In genomic region chr3:18425641-18426403, GRCh38 we compare ENCODE assay signal across 8 cellular contexts. TPM values are rescaled to one million over a fixed set of nuclear protein-coding genes. Genes with fewer than 3 reads are reported as not detected.
DNase-seq lines count a peak whose midpoint lies in the region; ATAC-seq, FAIRE-seq and TF ChIP-seq lines count a peak whose summit lies in the region.

No MANE protein-coding gene starts in this region.

- peaks cover 16% of the 10 kb centered on the region for H3K4me1 ChIP-seq in OCI-LY7 (ENCODE audit: insufficient read depth, low read length, poor library complexity, severe bottlenecking)

- intact Hi-C loops in OCI-LY7 (cut with micrococcal nuclease; ENCODE audit: unreplicated experiment): loop anchor here (2.0 kb wide), 1 partner anchor 333 kb away; no protein-coding TSS in a partner anchor
- intact Hi-C loops in Right ventricle myocardium inferior (cut with DNase I): loop anchor here (2.0 kb wide), 1 partner anchor 19 kb away; no protein-coding TSS in a partner anchor
- intact Hi-C loops in posterior vena cava (cut with DNase I): no loop called here

- peak overlapping the region; percentile 61; the same call in 1 of the 2 replicates for H2AFZ ChIP-seq in OCI-LY7 (ENCODE audit: low read length)

- H3K36me3 ChIP-seq in OCI-LY7 (ENCODE audit: insufficient read depth, low read length): no peaks in the 10 kb centered on the region

- FAIRE-seq in urothelium cell line (lab: Jason Lieb, UNC): peak; percentile 55

- POLR2A ChIA-PET in OCI-LY7 (lab: Charles Lee): no interaction called here

- no peaks in the 10 kb centered on the region for H3K9me3 ChIP-seq in OCI-LY7 (ENCODE audit: low read length)

- CTCF ChIA-PET in OCI-LY7 (lab: Charles Lee; ENCODE audit: unreplicated experiment): interaction anchor here (0.6 kb wide), 1 partner anchor 721 kb away, joined by 3 read pairs; no protein-coding TSS in a partner anchor

- H3K4me2 ChIP-seq in OCI-LY7 (ENCODE audit: low read length): peak overlapping the region; percentile 99

- no peak for TF ChIP-seq CTCF in OCI-LY7 (conservative IDR thresholded peaks at IDR 0.05; ENCODE audit: low read length)

- no TSS peak for BruUV-seq in OCI-LY7 (replicated peaks; lab: Mats Ljungman, UMichigan)

- H3K9me2 ChIP-seq in OCI-LY7 (ENCODE audit: insufficient read depth, low read length): no peaks in the 10 kb centered on the region

- no peaks in the 10 kb centered on the region for H3K79me2 ChIP-seq in OCI-LY7 (ENCODE audit: insufficient read depth, low read depth, low read length)

- H3K4me3 ChIP-seq in OCI-LY7 (ENCODE audit: low read depth, low read length, poor library complexity, severe bottlenecking): peak overlapping the region; percentile 81

- no peaks in the 10 kb centered on the region for H4K20me1 ChIP-seq in OCI-LY7 (ENCODE audit: insufficient read depth, low read length)

- peak; percentile 47 for ATAC-seq in Right ventricle myocardium inferior
- no peak for ATAC-seq in HG02938 (IDR thresholded peaks at IDR 0.05; ENCODE audit: unreplicated experiment)

- peak; percentile 54 to 65 for DNase-seq in activated CD8-positive, alpha-beta memory T cell treated with anti-CD3 and anti-CD28 coated beads for 4 hours (ENCODE audit: low read depth in 2 of 2)
- DNase-seq in activated CD8-positive, alpha-beta memory T cell treated with anti-CD3 and anti-CD28 coated beads for 24 hours: no peak
- peak; percentile 55 for DNase-seq in OCI-LY7 (ENCODE audit: low spot score)
- peak; percentile 66 for DNase-seq in activated gamma-delta T cell (lab: John Stamatoyannopoulos, UW)
- DNase-seq in Right ventricle myocardium inferior (ENCODE audit: missing footprints): peak; percentile 72
- peak; percentile 35 for DNase-seq in posterior vena cava (ENCODE audit: low spot score)
- DNase-seq in urothelium cell line (ENCODE audit: low spot score): peak; percentile 46

- no peak overlapping the region for H3K27ac ChIP-seq in OCI-LY7 (ENCODE audit: low read depth, low read length, poor library complexity, severe bottlenecking)

RNA-seq across cellular contexts. Expression of gene SATB1, which starts 0.7 kb away (rescaled TPM):
- 5.6 and 8.7 TPM in 2 replicates for total RNA-seq in OCI-LY7 (2014; rRNA removed; shearing (Covaris generic))
- total RNA-seq in OCI-LY7 (2022) (2.5 and 2.7 TPM in 2 replicates), Right ventricle myocardium inferior (41.6 TPM), posterior vena cava (10 to 100 TPM; 10.8 to 10.9 TPM)

Comparison
In these comparisons a context has a peak if more than half of its experiments do, and no peak if none do; other contexts are left out.
1. intact Hi-C loops: an anchor here in OCI-LY7 (2.0 kb wide) and Right ventricle myocardium inferior (2.0 kb wide); none called in posterior vena cava.